8 cellular contexts compared by ENCODE assay signal in the genomic region with DNA sequence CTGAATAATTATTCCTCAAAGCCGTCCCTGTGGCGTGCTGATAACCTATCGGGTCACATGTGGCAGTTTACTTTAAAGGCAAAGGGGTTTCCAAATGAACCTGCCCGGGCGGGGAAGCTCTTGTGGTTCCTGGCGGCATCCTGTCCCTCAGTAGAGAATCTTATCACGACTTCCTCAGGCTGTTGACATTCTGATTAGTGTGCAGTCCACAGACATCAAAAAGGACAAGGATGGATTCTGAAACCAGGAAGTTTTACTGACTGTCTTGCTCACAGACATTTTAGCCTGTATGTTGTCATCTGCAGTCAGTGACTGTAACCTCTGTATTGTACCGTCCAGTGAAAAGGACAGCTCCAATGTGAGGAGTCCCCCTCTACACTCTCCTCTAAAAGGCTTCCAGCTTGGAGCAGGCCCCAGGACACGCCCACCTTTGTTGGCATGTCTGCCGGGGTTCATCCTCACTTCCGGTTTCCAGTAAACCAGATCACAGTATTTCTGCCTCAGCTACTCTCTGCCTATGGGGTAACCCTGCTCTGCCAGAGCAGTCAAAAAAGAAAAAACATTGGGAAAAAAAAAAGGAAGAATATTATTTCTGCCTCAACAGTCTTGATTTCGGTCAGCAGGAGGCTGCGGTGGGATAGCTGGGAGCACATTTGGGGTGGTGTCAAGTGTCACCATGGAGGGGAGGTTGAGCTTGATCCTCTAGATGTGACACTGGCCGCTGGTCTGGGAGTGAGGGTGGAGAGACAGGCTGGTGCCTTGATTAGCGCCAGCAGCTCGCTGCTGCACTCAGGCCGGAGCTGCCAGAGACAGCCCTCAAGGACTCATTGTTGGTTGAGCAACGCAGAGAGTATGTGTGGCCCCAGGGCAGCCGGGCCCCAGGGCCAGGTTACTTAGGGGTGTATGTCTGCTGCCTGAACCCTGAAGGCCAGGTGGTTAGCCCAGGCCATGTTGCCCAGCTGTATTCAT.
DNase-seq lines count a peak whose midpoint lies in the region.

No MANE protein-coding gene starts in this region.

- peak; percentile 90 for DNase-seq in CMK (ENCODE audit: low read depth)
- peak in 4 of 5 donors; percentile 26 to 72 (median 48) for DNase-seq in T-helper 1 cell
- DNase-seq in central memory CD4-positive, alpha-beta T cell, result peak; percentile 74
- peak; percentile 26 for DNase-seq in mucosa of gallbladder (ENCODE audit: low spot score)
- DNase-seq in SW 1271 (lab: John Stamatoyannopoulos, UW), result no peak
- DNase-seq in SHP77 treated with DMSO at 0.1 percent for 48 hours (lab: John Stamatoyannopoulos, UW), result no peak
- no peak for DNase-seq in NCI-H1092 (lab: John Stamatoyannopoulos, UW)

- peak overlapping the region in 1 of 5 donors; percentile 1 for H3K4me3 ChIP-seq in subcutaneous abdominal adipose tissue (ENCODE audit: low read depth in 1 of 5, low read length in 5 of 5)

- no peaks in the 10 kb centered on the region for H3K9me3 ChIP-seq in subcutaneous abdominal adipose tissue (ENCODE audit: control insufficient read depth in 5 of 5, low read length in 5 of 5)

- peak overlapping the region; percentile 29 for H3K27ac ChIP-seq in subcutaneous abdominal adipose tissue (ENCODE audit: low read depth, low read length)

- H3K27me3 ChIP-seq in subcutaneous abdominal adipose tissue (ENCODE audit: control insufficient read depth in 5 of 5, insufficient read depth in 4 of 5, low read length in 5 of 5), result no peaks in the 10 kb centered on the region

- peaks cover 5 to 36% (median 24%) of the 10 kb centered on the region in 5 donors for H3K4me1 ChIP-seq in subcutaneous abdominal adipose tissue (ENCODE audit: control insufficient read depth in 5 of 5, insufficient read depth in 5 of 5, low read length in 5 of 5)

- peaks cover 0 to 5% (median 0%) of the 10 kb centered on the region in 5 donors for H3K36me3 ChIP-seq in subcutaneous abdominal adipose tissue (ENCODE audit: control insufficient read depth in 5 of 5, insufficient read depth in 5 of 5, low read length in 5 of 5)

- H3K9ac ChIP-seq in subcutaneous abdominal adipose tissue (ENCODE audit: low read length in 5 of 5), result peak overlapping the region in 1 of 5 donors; percentile 53

Comparison
In these comparisons a context has a peak if more than half of its experiments do, and no peak if none do; other contexts are left out.
1. DNase-seq: peak in CMK (single experiment), T-helper 1 cell (4 of 5), central memory CD4-positive, alpha-beta T cell (single experiment) and mucosa of gallbladder (single experiment); none in SW 1271 (0 of 2), SHP77 treated with DMSO at 0.1 percent for 48 hours (single experiment) and NCI-H1092 (single experiment).